In the genomic region with DNA sequence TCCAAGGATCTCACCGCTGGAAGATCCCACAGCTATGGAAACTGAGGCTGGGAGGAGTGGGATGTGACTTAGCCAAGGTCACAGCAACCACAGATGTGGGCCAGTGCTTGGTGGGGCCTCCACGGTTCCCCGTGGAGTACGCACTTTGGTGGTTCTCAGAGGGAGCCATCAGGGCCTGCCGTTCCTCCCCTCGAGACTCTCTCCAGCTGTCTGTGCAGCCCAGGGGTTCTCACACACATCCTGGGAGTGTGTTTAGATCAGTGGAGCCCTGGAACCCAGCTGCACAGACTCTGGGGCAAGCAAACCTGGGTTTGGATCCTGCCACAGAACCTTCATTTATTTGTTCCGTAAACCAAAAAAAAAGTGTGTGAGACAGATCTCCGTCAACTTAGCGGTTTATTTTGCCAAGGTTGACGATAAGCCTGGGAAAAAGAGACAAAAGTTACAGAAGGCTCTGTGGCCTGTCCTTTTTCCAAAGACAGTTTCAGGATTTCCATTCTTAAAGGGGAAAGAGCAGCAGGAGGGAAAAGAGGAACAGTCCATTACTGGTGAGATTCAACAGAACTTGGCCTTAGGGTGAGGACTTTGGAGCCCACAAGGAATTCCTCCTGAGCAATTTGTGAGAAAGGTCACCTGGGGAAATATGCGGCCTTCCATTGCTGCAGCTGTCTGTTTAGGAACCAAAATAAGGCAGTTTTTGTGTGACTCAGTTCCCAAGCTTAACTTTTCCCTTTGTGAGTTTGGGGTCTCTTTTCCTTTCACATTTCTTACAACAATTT, we compare ENCODE assay signal across 21 cellular contexts. TPM values are rescaled to one million over a fixed set of nuclear protein-coding genes. Genes with fewer than 3 reads are reported as not detected.
DNase-seq lines count a peak whose midpoint lies in the region; ATAC-seq and TF ChIP-seq lines count a peak whose summit lies in the region.
"Had no signal": no experiment of that assay in that cellular context is flagged by ENCODE, and none has a peak within 500 bp of the region (broad histone marks: within the 10 kb centered on the region; RNA-seq: fewer than 3 reads in every experiment).

No MANE protein-coding gene starts in this region.

- no peaks in the 10 kb centered on the region for H3K79me2 ChIP-seq in mammary epithelial cell (ENCODE audit: insufficient read depth, low read length)

- H3K4me1 ChIP-seq in breast epithelium (no peaks in the 10 kb centered on the region), mammary epithelial cell (ENCODE audit: insufficient read depth, low read length) (peaks cover 25% of the 10 kb centered on the region)

- H3K9me3 Mint-ChIP-seq in endothelial cell (ENCODE audit: unreplicated experiment): no peaks in the 10 kb centered on the region
- H3K9me3 Mint-ChIP-seq in nephron: no peaks in the 10 kb centered on the region
- no peaks in the 10 kb centered on the region for H3K9me3 Mint-ChIP-seq in type B pancreatic cell

- dilution Hi-C loops in mammary epithelial cell (cut with HindIII; ENCODE audit: low sequenced_read_pairs): no loop called here

- H3K27me3 Mint-ChIP-seq in endothelial cell (ENCODE audit: unreplicated experiment): peaks cover 3% of the 10 kb centered on the region
- peaks cover 6% of the 10 kb centered on the region for H3K27me3 Mint-ChIP-seq in nephron (ENCODE audit: low read depth)
- H3K27me3 Mint-ChIP-seq in type B pancreatic cell: no peaks in the 10 kb centered on the region

- no peaks in the 10 kb centered on the region for H3K9me3 ChIP-seq in breast epithelium
- H3K9me3 ChIP-seq in mammary epithelial cell (replicated peaks; ENCODE audit: insufficient read depth, low read length): no peaks in the 10 kb centered on the region
- H3K9me3 ChIP-seq: BLaER1 treated with 17β-estradiol and CSF1 and Interleukin-3, amounts not matched to agents 10 nM and 100 nM; MG63; tibial artery had no signal

- ATAC-seq in HG02642 (IDR thresholded peaks at IDR 0.05; ENCODE audit: poor library complexity, unreplicated experiment): no peak

- TF ChIP-seq POLR2A in breast epithelium (IDR thresholded peaks at IDR 0.05): no peak

- H3K36me3 Mint-ChIP-seq in endothelial cell (ENCODE audit: low read depth, unreplicated experiment) (no peaks in the 10 kb centered on the region), nephron (ENCODE audit: low read depth) (no peaks in the 10 kb centered on the region), type B pancreatic cell (no peaks in the 10 kb centered on the region)

- WGBS in mammary epithelial cell (ENCODE audit: low coverage, missing lambda C conversion rate): 87% methylated on average over 6 of the region's 11 CpGs

- BruUV-seq in mammary epithelial cell (replicated peaks; lab: Mats Ljungman, UMichigan): no TSS peak

- H3K4me1 Mint-ChIP-seq in endothelial cell (ENCODE audit: unreplicated experiment) (peaks cover 59% of the 10 kb centered on the region), nephron (peaks cover 47% of the 10 kb centered on the region), type B pancreatic cell (ENCODE audit: unreplicated experiment) (peaks cover 17% of the 10 kb centered on the region)

- H4K20me1 ChIP-seq in mammary epithelial cell (ENCODE audit: insufficient read depth, low read length): no peaks in the 10 kb centered on the region
- H4K20me1 ChIP-seq: BLaER1 treated with 17β-estradiol and CSF1 and Interleukin-3, amounts not matched to agents 10 nM and 100 nM had no signal

- H3K27me3 ChIP-seq in breast epithelium (no peaks in the 10 kb centered on the region), mammary epithelial cell (ENCODE audit: insufficient read depth, low read length) (no peaks in the 10 kb centered on the region)
- H3K27me3 ChIP-seq: BLaER1 treated with 17β-estradiol and CSF1 and Interleukin-3, amounts not matched to agents 10 nM and 100 nM; MG63; tibial artery had no signal

- TF ChIP-seq CTCF in breast epithelium (IDR thresholded peaks at IDR 0.05) (no peak), mammary epithelial cell (conservative IDR thresholded peaks at IDR 0.05 in 1 of 2, IDR thresholded peaks at IDR 0.05 in 1 of 2; ENCODE audit: extremely low read depth in 1 of 2, insufficient read depth in 1 of 2, low read depth in 1 of 2, low read length in 2 of 2) (no peak), endothelial cell (IDR thresholded peaks at IDR 0.05; ENCODE audit: unreplicated experiment) (no peak), nephron (IDR thresholded peaks at IDR 0.05; ENCODE audit: unreplicated experiment in 3 of 3) (no peak), type B pancreatic cell (conservative IDR thresholded peaks at IDR 0.05) (no peak)

- DNase-seq in breast epithelium (ENCODE audit: low spot score in 2 of 2) (no peak), mammary epithelial cell (no peak), endothelial cell (ENCODE audit: low spot score) (no peak), type B pancreatic cell (ENCODE audit: extremely low spot score, unreplicated experiment) (no peak), COLO668 (lab: John Stamatoyannopoulos, UW; ENCODE audit: unreplicated experiment) (no peak), GDM1 (lab: John Stamatoyannopoulos, UW) (no peak)
- DNase-seq: 8988T; activated effector memory CD4-positive, alpha-beta T cell treated with Interleukin-2 at 50 U/mL for 16 hours; anterior cingulate cortex; DMS79 treated with DMSO at 0.1 percent for 48 hours; MG63; NCI-H2081; NCI-H524 treated with DMSO at 0.1 percent for 48 hours; retina; stimulated activated CD4-positive, alpha-beta T cell treated with anti-CD3 and anti-CD28 coated beads, Interleukin-4, amount 100 ng/mL, for 4 hours; tibial artery; WERI-Rb-1 had no signal

- no peak overlapping the region for H2AFZ ChIP-seq in mammary epithelial cell (ENCODE audit: low read depth, low read length)

- H3K4me3 Mint-ChIP-seq in endothelial cell (ENCODE audit: unreplicated experiment) (peak overlapping the region; percentile 10), nephron (no peak overlapping the region), type B pancreatic cell (no peak overlapping the region)

- CTCF ChIA-PET in mammary epithelial cell (lab: Charles Lee; ENCODE audit: low non-redundant PET): no interaction called here

- in situ Hi-C loops in mammary epithelial cell (cut with MboI; ENCODE audit: low sequenced_read_pairs in 2 of 2): no loop called here

- peak overlapping the region; percentile 100 for H3K27ac Mint-ChIP-seq in endothelial cell (ENCODE audit: unreplicated experiment)
- H3K27ac Mint-ChIP-seq in nephron: peak overlapping the region in 2 of 3 experiments; percentile 25 to 49
- H3K27ac Mint-ChIP-seq in type B pancreatic cell: peak overlapping the region; percentile 48

- H3K27ac ChIP-seq in breast epithelium (peak overlapping the region; percentile 29 to 78), mammary epithelial cell (ENCODE audit: insufficient read depth, low read depth, low read length) (no peak overlapping the region)
- H3K27ac ChIP-seq: BLaER1 treated with 17β-estradiol and CSF1 and Interleukin-3, amounts not matched to agents 10 nM and 100 nM; tibial artery; WERI-Rb-1 had no signal

- no peak overlapping the region for H3K4me2 ChIP-seq in mammary epithelial cell (ENCODE audit: insufficient read depth, low read depth, low read length)

- H3K4me3 ChIP-seq in breast epithelium: no peak overlapping the region
- no peak overlapping the region for H3K4me3 ChIP-seq in mammary epithelial cell (replicated peaks in 1 of 3; ENCODE audit: insufficient read depth in 1 of 3, low read depth in 2 of 3, low read length in 3 of 3)
- H3K4me3 ChIP-seq: BLaER1 treated with 17β-estradiol and CSF1 and Interleukin-3, amounts not matched to agents 10 nM and 100 nM; MG63; tibial artery had no signal

- H3K9ac ChIP-seq in mammary epithelial cell (ENCODE audit: insufficient read depth, low read length): no peak overlapping the region
- H3K9ac ChIP-seq: BLaER1 treated with 17β-estradiol and CSF1 and Interleukin-3, amounts not matched to agents 10 nM and 100 nM had no signal

- intact Hi-C loops in breast epithelium (cut with DNase I; ENCODE audit: low total_unique reads): no loop called here
- intact Hi-C loops in mammary epithelial cell (cut with micrococcal nuclease): no loop called here

- no peaks in the 10 kb centered on the region for H3K36me3 ChIP-seq in breast epithelium
- H3K36me3 ChIP-seq in mammary epithelial cell (ENCODE audit: insufficient read depth, low read length): no peaks in the 10 kb centered on the region
- H3K36me3 ChIP-seq: BLaER1 treated with 17β-estradiol and CSF1 and Interleukin-3, amounts not matched to agents 10 nM and 100 nM; MG63; tibial artery; WERI-Rb-1 had no signal

RNA-seq across cellular contexts. Expression of a gene that starts 13.6 kb away (rescaled TPM):
- 1 to 10 TPM in 2 of 3 donors, under 1 TPM in 1; 0.88 to 3.4 (median 2.9) TPM for total RNA-seq in breast epithelium
- under 1 TPM in 1 of 2 donors, not detected in 1; 0.17 TPM for total RNA-seq in mammary epithelial cell
- polyA plus RNA-seq in mammary epithelial cell: 0.12 TPM
- not detected for polyA minus RNA-seq in mammary epithelial cell
- 11.2 TPM for total RNA-seq in endothelial cell (ENCODE audit: unreplicated experiment)
- 0.53 and 0.59 TPM in 2 replicates for total RNA-seq in type B pancreatic cell (ENCODE audit: low replicate concordance)
- total RNA-seq: epithelial cell of proximal tubule had no signal

RNA-seq across cellular contexts. Expression of a gene that starts 20.2 kb away (rescaled TPM):
- 100 to 1,000 TPM; 106 to 140 (median 110) TPM for total RNA-seq in breast epithelium
- 10 to 100 TPM; 45.7 to 55.5 TPM for total RNA-seq in mammary epithelial cell
- polyA plus RNA-seq in mammary epithelial cell: 156 TPM
- 157 TPM for polyA minus RNA-seq in mammary epithelial cell
- total RNA-seq in endothelial cell (ENCODE audit: unreplicated experiment): 142 TPM
- 33.6 and 50.9 TPM in 2 replicates for total RNA-seq in type B pancreatic cell (ENCODE audit: low replicate concordance)

RNA-seq across cellular contexts. Expression of a gene that starts 43.7 kb away (rescaled TPM):
- total RNA-seq in breast epithelium (100 to 1,000 TPM; 643 to 810 (median 662) TPM), mammary epithelial cell (100 to 1,000 TPM; 872 to 986 TPM), endothelial cell (ENCODE audit: unreplicated experiment) (962 TPM), type B pancreatic cell (ENCODE audit: low replicate concordance) (880 and 1,082 TPM in 2 replicates)
- 1,054 TPM for polyA plus RNA-seq in mammary epithelial cell
- polyA minus RNA-seq in mammary epithelial cell: 1,190 TPM

RNA-seq across cellular contexts. Expression of a gene that starts 44.5 kb away (rescaled TPM):
- total RNA-seq in breast epithelium (1 to 10 TPM; 1.1 to 3.8 (median 2.9) TPM), mammary epithelial cell (1 to 10 TPM in 1 of 2 donors, not detected in 1; 2.0 TPM), endothelial cell (ENCODE audit: unreplicated experiment) (2.3 TPM), type B pancreatic cell (ENCODE audit: low replicate concordance) (not detected in 2 replicates)
- polyA plus RNA-seq in mammary epithelial cell: not detected
- polyA minus RNA-seq in mammary epithelial cell: 1.3 TPM
- total RNA-seq: epithelial cell of proximal tubule had no signal

RNA-seq across cellular contexts. Expression of a gene that starts 54.2 kb away (rescaled TPM):
- total RNA-seq in breast epithelium (10 to 100 TPM; 32.8 to 50.5 (median 38.1) TPM), mammary epithelial cell (10 to 100 TPM; 72.6 to 76.3 TPM), endothelial cell (ENCODE audit: unreplicated experiment) (31.8 TPM), type B pancreatic cell (ENCODE audit: low replicate concordance) (39.6 and 46.1 TPM in 2 replicates)
- 134 TPM for polyA plus RNA-seq in mammary epithelial cell
- 104 TPM for polyA minus RNA-seq in mammary epithelial cell

Comparison
In these comparisons a context has a peak if more than half of its experiments do, and no peak if none do; other contexts are left out.
1. H3K27ac Mint-ChIP-seq: peak in every context shown above with its lines; median percentile 100 in endothelial cell; 48 in type B pancreatic cell; 37 in nephron.